Comparison of ENCODE assay signal across 1 cellular context in genomic region chr2:85750509-85751299, GRCh38.
TF ChIP-seq lines count a peak whose summit lies in the region.

No MANE protein-coding gene starts in this region.

TF ChIP-seq in H1, 55 proteins besides CTCF, POLR2A, EP300 and RAD21:
- no peak for TF ChIP-seq KDM1A (IDR thresholded peaks at IDR 0.05; ENCODE audit: borderline replicate concordance, low read length)
- TF ChIP-seq FOSL1 (IDR thresholded peaks at IDR 0.05; ENCODE audit: insufficient read depth, low read depth, low read length) = no peak
- TF ChIP-seq NRF1 (IDR thresholded peaks at IDR 0.05; ENCODE audit: low read depth, low read length) = no peak
- peak; percentile 32; the same call in 1 of the 2 replicates for TF ChIP-seq GABPA (IDR thresholded peaks at IDR 0.05; ENCODE audit: borderline replicate concordance, insufficient read depth, low read length)
- TF ChIP-seq CREB1 (IDR thresholded peaks at IDR 0.05) = 0 out of 2 replicates have a peak, but pooled peaks have one; percentile 28
